ENCODE assay signal across 16 cellular contexts in genomic region chr17:41932821-41933389, GRCh38. TPM values are rescaled to one million over a fixed set of nuclear protein-coding genes. Genes with fewer than 3 reads are reported as not detected.
DNase-seq lines count a peak whose midpoint lies in the region; ATAC-seq, FAIRE-seq and TF ChIP-seq lines count a peak whose summit lies in the region.
"Had no signal": no experiment of that assay in that cellular context is flagged by ENCODE, and none has a peak within 500 bp of the region (broad histone marks: within the 10 kb centered on the region; RNA-seq: fewer than 3 reads in every experiment).

No MANE protein-coding gene starts in this region.

- H4K20me1 ChIP-seq in PC-9 (ENCODE audit: insufficient read depth) = no peaks in the 10 kb centered on the region
- H4K20me1 ChIP-seq in K562 (replicated peaks; ENCODE audit: control insufficient read depth, insufficient read depth, low read length) = no peaks in the 10 kb centered on the region

- H3K36me3 ChIP-seq in PC-9 (ENCODE audit: low read depth) (no peaks in the 10 kb centered on the region), K562 (ENCODE audit: control insufficient read depth, insufficient read depth, low read length) (no peaks in the 10 kb centered on the region)
- H3K36me3 ChIP-seq: right atrium auricular region, transverse colon had no signal

- H3K9me1 ChIP-seq in K562 (ENCODE audit: control insufficient read depth, insufficient read depth, low read length) = no peaks in the 10 kb centered on the region

- in situ Hi-C loops in K562 (cut with MboI) = no loop called here

- TF ChIP-seq CTCF in PC-9 (conservative IDR thresholded peaks at IDR 0.05) (no peak), K562 (IDR thresholded peaks at IDR 0.05 in 2 of 3, conservative IDR thresholded peaks at IDR 0.05 in 1 of 3; ENCODE audit: insufficient read depth in 2 of 3, low read depth in 1 of 3, low read length in 3 of 3) (no peak)

- intact Hi-C loops in PC-9 (cut with micrococcal nuclease; ENCODE audit: unreplicated experiment) (no loop called here), K562 (cut with micrococcal nuclease) (no loop called here)

- peak overlapping the region; percentile 25; the same call in 1 of the 2 replicates for H3K4me2 ChIP-seq in PC-9
- H3K4me2 ChIP-seq in K562 (ENCODE audit: insufficient read depth, low read length) = peak overlapping the region; percentile 52

- POLR2A ChIA-PET in PC-9 (lab: Charles Lee; ENCODE audit: unreplicated experiment) (interaction anchor here (0.5 to 0.6 kb wide), 2 partner anchors 230 to 245 kb away, joined by 3 to 22 read pairs; no protein-coding TSS in a partner anchor), K562 (lab: Yijun Ruan, JAX) (interaction anchor here (0.6 to 1.8 kb wide), 4 partner anchors 10 to 297 kb away, joined by 3 to 6 read pairs (median 4); partner anchors contain the start of gene ACLY)

- H3K27ac ChIP-seq in PC-9 (no peak overlapping the region), K562 (ENCODE audit: extremely low read depth, low read depth, low read length) (no peak overlapping the region)
- H3K27ac ChIP-seq: right atrium auricular region, transverse colon had no signal

- 0% methylated on average over 2 of the region's 2 CpGs for WGBS in K562 (ENCODE audit: insufficient coverage, low coverage, missing lambda C conversion rate)

- H3F3A ChIP-seq in PC-9 (ENCODE audit: insufficient read depth, low read depth) = peaks cover 9% of the 10 kb centered on the region; the same call in 1 of the 2 replicates

- BruUV-seq in PC-9 (replicated peaks; lab: Mats Ljungman, UMichigan) = no TSS peak
- BruUV-seq in K562 (replicated peaks; lab: Mats Ljungman, UMichigan) = no TSS peak

- no peaks in the 10 kb centered on the region for H3K9me2 ChIP-seq in PC-9 (ENCODE audit: insufficient read depth)

- no peak for TF ChIP-seq EP300 in K562 (IDR thresholded peaks at IDR 0.05; ENCODE audit: low read length)

- H2AFZ ChIP-seq in PC-9 = no peak overlapping the region; the same call in 1 of the 2 replicates
- H2AFZ ChIP-seq in K562 (ENCODE audit: low read depth, low read length) = peak overlapping the region; percentile 80

- no peak for TF ChIP-seq POLR2A in K562 (conservative IDR thresholded peaks at IDR 0.05)

- peak overlapping the region; percentile 14 to 16; a peak in 1 of 4 replicates for H3K9ac ChIP-seq in K562 (ENCODE audit: insufficient read depth in 1 of 2, low read depth in 2 of 2, low read length in 2 of 2)

- ATAC-seq in K562 (no peak), HG03565 (IDR thresholded peaks at IDR 0.05; ENCODE audit: unreplicated experiment) (no peak), HG02970 (IDR thresholded peaks at IDR 0.05; ENCODE audit: low FRiP score, unreplicated experiment) (no peak)

- no peak for TF ChIP-seq RAD21 in K562 (CRISPR knock-in tag; conservative IDR thresholded peaks at IDR 0.05 in 1 of 2, IDR thresholded peaks at IDR 0.05 in 1 of 2)

- H3K79me2 ChIP-seq in PC-9 (ENCODE audit: low read depth) (no peaks in the 10 kb centered on the region), K562 (ENCODE audit: control insufficient read depth, insufficient read depth, low read length) (peaks cover 13% of the 10 kb centered on the region; the same call in 2 of the 3 replicates)

- H3K4me1 ChIP-seq in PC-9 (replicated peaks; ENCODE audit: insufficient read depth) = peaks cover 27% of the 10 kb centered on the region
- H3K4me1 ChIP-seq in K562 (replicated peaks in 1 of 2; ENCODE audit: control insufficient read depth in 2 of 2, insufficient read depth in 2 of 2, low read length in 2 of 2) = peaks cover 24 to 25% of the 10 kb centered on the region in 2 experiments; a peak in 4 of 5 replicates

- CTCF ChIA-PET in PC-9 (lab: Charles Lee) = interaction anchor here (0.5 to 0.7 kb wide), 5 partner anchors 8 to 267 kb away, joined by 3 to 10 read pairs (median 4); partner anchors contain the start of gene KLHL11
- CTCF ChIA-PET in K562 (lab: Yijun Ruan, JAX; ENCODE audit: low intra/inter-chr PET ratio) = no interaction called here

- H3K9me3 ChIP-seq in PC-9 (ENCODE audit: insufficient read depth, low read depth) = no peaks in the 10 kb centered on the region
- H3K9me3 ChIP-seq in K562 (replicated peaks; ENCODE audit: control insufficient read depth, insufficient read depth, low read depth, low read length) = no peaks in the 10 kb centered on the region
- H3K9me3 ChIP-seq: right atrium auricular region, transverse colon had no signal

- H3K27me3 ChIP-seq in PC-9 (ENCODE audit: insufficient read depth, low read depth) (no peaks in the 10 kb centered on the region), K562 (ENCODE audit: control insufficient read depth in 2 of 2, insufficient read depth in 2 of 2, low read length in 2 of 2) (no peaks in the 10 kb centered on the region)
- H3K27me3 ChIP-seq: right atrium auricular region, transverse colon had no signal

- DNase-seq in Ammon's horn (ENCODE audit: low spot score) (peak; percentile 28), GDM1 (lab: John Stamatoyannopoulos, UW) (peak; percentile 14), PC-9 (no peak), K562 (ENCODE audit: extremely low read depth in 1 of 4, low spot score in 3 of 4) (no peak), amygdala (lab: John Stamatoyannopoulos, UW) (no peak), NK-92 (lab: John Stamatoyannopoulos, UW; ENCODE audit: unreplicated experiment) (no peak)
- DNase-seq: anterior cingulate cortex; EL; IMR-90; NCI-H1694 treated with DMSO at 0.1 percent for 48 hours; Right ventricle myocardium superior; stimulated activated CD4-positive, alpha-beta T cell treated with anti-CD3 and anti-CD28 coated beads, Interleukin-2, amount 100 ng/mL, for 24 hours; transverse colon had no signal

- no peak for FAIRE-seq in K562 (lab: Jason Lieb, UNC)

- H3K4me3 ChIP-seq in PC-9 = no peak overlapping the region
- no peak overlapping the region for H3K4me3 ChIP-seq in K562
- H3K4me3 ChIP-seq: right atrium auricular region, transverse colon had no signal

TF ChIP-seq in K562, 482 proteins besides CTCF, POLR2A, EP300 and RAD21 (continues in another document):
- TF ChIP-seq POLR2G (IDR thresholded peaks at IDR 0.05; ENCODE audit: low read depth, low read length) = no peak

RNA-seq across cellular contexts. Expression of gene ODAD4, which starts 2.5 kb away (rescaled TPM):
- total RNA-seq in PC-9 (2021) (3.0 and 4.0 TPM in 2 replicates), K562 (2014; rRNA removed) (0.09 and 0.24 TPM in 2 replicates), K562 (2014; rRNA removed; fragmentation: Illumina TruSeq; extraction: Trizol) (0.70 and 0.98 TPM in 2 replicates), K562 (2015; rRNA removed; fragmentation: Illumina TruSeq; extraction: Trizol) (0.45 and 0.51 TPM in 2 replicates), K562 (2021) (0.11 and 0.75 TPM in 2 replicates)
- 2.3 and 4.6 TPM in 2 replicates for total RNA-seq in K562 (2011; cell fraction: chromatin; rRNA removed; ENCODE audit: low replicate concordance)
- total RNA-seq in K562 (2011; cell fraction: nucleolus; rRNA removed) = 0.67 and 2.2 TPM in 2 replicates
- total RNA-seq in K562 (2011; cell fraction: nucleoplasm; rRNA removed) = 1.8 TPM in 2 replicates
- polyA plus RNA-seq in K562 (2011; rRNA removed) (0.05 and 0.35 TPM in 2 replicates), K562 (2014; fragmentation: Illumina TruSeq; extraction: Trizol) (0.57 and 0.67 TPM in 2 replicates), K562 (2014; fragmentation: Nextera tagmentation; extraction: Ambion mirVana) (under 1 TPM; 0.30 to 0.81 TPM), K562 (2014; rRNA removed) (0.22 and 0.49 TPM in 2 replicates)
- 0.09 TPM in 2 replicates for polyA plus RNA-seq in K562 (2011; cell fraction: cytosol; rRNA removed)
- 0.32 and 0.44 TPM in 2 replicates for polyA plus RNA-seq in K562 (2011; cell fraction: nucleus; rRNA removed)
- 0.35 and 1.6 TPM in 2 replicates for polyA plus RNA-seq in K562 (2012)
- polyA minus RNA-seq in K562 (2011; rRNA and poly(A)+ RNA removed) = 0.54 and 0.63 TPM in 2 replicates
- polyA minus RNA-seq in K562 (2011; cell fraction: cytosol; rRNA and poly(A)+ RNA removed) = not detected in 2 replicates
- 0.54 and 1.00 TPM in 2 replicates for polyA minus RNA-seq in K562 (2011; cell fraction: nucleus; rRNA and poly(A)+ RNA removed)

RNA-seq across cellular contexts. Expression of gene ACLY, which starts 14.2 kb away (rescaled TPM):
- 106 and 184 TPM in 2 replicates for total RNA-seq in PC-9 (2021)
- 153 and 277 TPM in 2 replicates for total RNA-seq in K562 (2011; cell fraction: chromatin; rRNA removed; ENCODE audit: low replicate concordance)
- total RNA-seq in K562 (2011; cell fraction: nucleolus; rRNA removed) = 161 TPM in 2 replicates
- total RNA-seq in K562 (2011; cell fraction: nucleoplasm; rRNA removed) = 163 and 174 TPM in 2 replicates
- total RNA-seq in K562 (2014; rRNA removed) = 114 and 123 TPM in 2 replicates
- total RNA-seq in K562 (2014; rRNA removed; fragmentation: Illumina TruSeq; extraction: Trizol) = 112 and 125 TPM in 2 replicates
- total RNA-seq in K562 (2015; rRNA removed; fragmentation: Illumina TruSeq; extraction: Trizol) = 129 and 131 TPM in 2 replicates
- total RNA-seq in K562 (2021) = 261 and 280 TPM in 2 replicates
- 163 and 165 TPM in 2 replicates for polyA plus RNA-seq in K562 (2011; rRNA removed)
- polyA plus RNA-seq in K562 (2011; cell fraction: cytosol; rRNA removed) = 156 and 184 TPM in 2 replicates
- polyA plus RNA-seq in K562 (2011; cell fraction: nucleus; rRNA removed) = 114 and 149 TPM in 2 replicates
- 94.5 and 161 TPM in 2 replicates for polyA plus RNA-seq in K562 (2012)
- 194 and 206 TPM in 2 replicates for polyA plus RNA-seq in K562 (2014; fragmentation: Illumina TruSeq; extraction: Trizol)
- polyA plus RNA-seq in K562 (2014; fragmentation: Nextera tagmentation; extraction: Ambion mirVana) = 10 to 100 TPM; 42.9 to 58.5 TPM
- 120 and 129 TPM in 2 replicates for polyA plus RNA-seq in K562 (2014; rRNA removed)
- 244 and 312 TPM in 2 replicates for polyA minus RNA-seq in K562 (2011; rRNA and poly(A)+ RNA removed)
- 258 TPM in 2 replicates for polyA minus RNA-seq in K562 (2011; cell fraction: cytosol; rRNA and poly(A)+ RNA removed)
- 49.9 and 63.5 TPM in 2 replicates for polyA minus RNA-seq in K562 (2011; cell fraction: nucleus; rRNA and poly(A)+ RNA removed)

RNA-seq across cellular contexts. Expression of gene CNP, which starts 33.7 kb away (rescaled TPM):
- total RNA-seq in PC-9 (2021) = 60.6 and 64.7 TPM in 2 replicates
- 33.1 and 94.9 TPM in 2 replicates for total RNA-seq in K562 (2011; cell fraction: chromatin; rRNA removed; ENCODE audit: low replicate concordance)
- 31.3 and 42.9 TPM in 2 replicates for total RNA-seq in K562 (2011; cell fraction: nucleolus; rRNA removed)
- total RNA-seq in K562 (2011; cell fraction: nucleoplasm; rRNA removed) = 37.7 and 39.6 TPM in 2 replicates
- 45.4 and 45.8 TPM in 2 replicates for total RNA-seq in K562 (2014; rRNA removed)
- total RNA-seq in K562 (2014; rRNA removed; fragmentation: Illumina TruSeq; extraction: Trizol) = 15.9 and 18.6 TPM in 2 replicates
- total RNA-seq in K562 (2015; rRNA removed; fragmentation: Illumina TruSeq; extraction: Trizol) = 31.8 and 32.1 TPM in 2 replicates
- 49.4 and 52.0 TPM in 2 replicates for total RNA-seq in K562 (2021)
- polyA plus RNA-seq in K562 (2011; rRNA removed) = 15.5 and 20.7 TPM in 2 replicates
- 11.4 and 24.5 TPM in 2 replicates for polyA plus RNA-seq in K562 (2011; cell fraction: cytosol; rRNA removed)
- polyA plus RNA-seq in K562 (2011; cell fraction: nucleus; rRNA removed) = 10.2 and 21.9 TPM in 2 replicates
- 30.0 and 34.8 TPM in 2 replicates for polyA plus RNA-seq in K562 (2012)
- 33.2 and 37.5 TPM in 2 replicates for polyA plus RNA-seq in K562 (2014; fragmentation: Illumina TruSeq; extraction: Trizol)
- polyA plus RNA-seq in K562 (2014; fragmentation: Nextera tagmentation; extraction: Ambion mirVana) = 1 to 10 TPM; 1.7 to 3.8 TPM
- 29.1 and 30.2 TPM in 2 replicates for polyA plus RNA-seq in K562 (2014; rRNA removed)
- 19.5 and 44.8 TPM in 2 replicates for polyA minus RNA-seq in K562 (2011; rRNA and poly(A)+ RNA removed)
- 36.4 and 44.8 TPM in 2 replicates for polyA minus RNA-seq in K562 (2011; cell fraction: cytosol; rRNA and poly(A)+ RNA removed)
- 11.0 and 11.9 TPM in 2 replicates for polyA minus RNA-seq in K562 (2011; cell fraction: nucleus; rRNA and poly(A)+ RNA removed)

Comparison
In these comparisons a context has a peak if more than half of its experiments do, and no peak if none do; other contexts are left out.
1. DNase-seq: peak in Ammon's horn (single experiment) and GDM1 (single experiment); none in PC-9 (0 of 2), K562 (0 of 4), amygdala (0 of 56) and NK-92 (single experiment).